ENCODE assay signal across 8 cellular contexts in the genomic region with DNA sequence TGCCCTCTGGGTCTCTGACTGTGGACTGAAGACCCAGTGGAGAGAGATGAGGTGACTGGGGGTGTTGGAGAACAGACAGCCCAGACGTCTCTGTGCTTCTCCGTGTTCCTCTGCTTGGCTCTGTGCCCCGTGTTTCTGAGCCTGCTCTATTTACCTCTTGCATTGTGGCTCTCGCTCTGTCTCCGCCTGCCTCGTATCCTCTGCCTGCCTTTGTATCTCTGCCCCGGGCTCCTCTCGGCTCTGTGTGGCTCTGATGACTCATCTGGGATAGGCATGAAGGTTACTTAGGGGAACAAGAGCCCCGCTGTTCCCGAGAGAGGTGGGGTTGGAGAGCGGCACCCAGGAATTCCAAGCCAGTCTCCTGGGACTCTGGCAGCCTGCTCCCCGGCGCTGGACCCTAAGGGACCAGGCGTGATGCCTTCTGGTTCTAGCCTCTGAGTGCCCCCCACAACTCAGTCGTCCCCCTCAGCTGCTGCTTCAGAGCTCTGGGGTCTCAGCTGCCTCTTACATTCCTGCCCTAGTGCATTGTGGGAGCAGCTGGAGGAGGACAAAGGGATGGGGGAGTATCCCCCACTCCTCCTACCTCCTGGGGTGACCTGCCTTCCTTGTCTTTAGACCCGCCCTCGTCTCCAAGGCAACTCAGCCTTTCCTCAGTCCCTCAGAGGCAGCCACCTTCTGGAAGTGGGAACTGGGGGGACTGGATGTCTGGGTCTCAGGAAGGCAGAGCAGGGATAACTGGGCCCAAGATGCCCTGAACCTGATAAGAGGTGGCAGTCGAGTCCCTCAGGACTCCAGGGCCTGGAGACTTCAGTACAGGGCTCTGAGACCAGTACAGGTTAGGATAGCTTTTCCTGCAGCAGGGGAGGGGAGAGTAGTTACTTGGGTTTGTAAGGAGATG. TPM values are rescaled to one million over a fixed set of nuclear protein-coding genes. Genes with fewer than 3 reads are reported as not detected.
A peak's percentile ranks its signal among the peaks of the same experiment; 100 is the strongest.
DNase-seq lines count a peak whose midpoint lies in the region; ATAC-seq lines count a peak whose summit lies in the region.

No MANE protein-coding gene starts in this region.

- intact Hi-C loops in head of caudate nucleus (cut with DNase I), result loop anchor here (2.0 to 10.0 kb wide), 2 partner anchors 27 to 141 kb away; partner anchors contain the start of genes FLOT1 and IER3

- H3K27me3 ChIP-seq in neuron (ENCODE audit: insufficient read depth, low read length) (no peaks in the 10 kb centered on the region), Karpas-422 (ENCODE audit: low read length) (no peaks in the 10 kb centered on the region)

- H3K9me3 ChIP-seq in neuron (ENCODE audit: low read length), result no peaks in the 10 kb centered on the region
- no peaks in the 10 kb centered on the region for H3K9me3 ChIP-seq in Karpas-422 (ENCODE audit: low read length)

- peaks cover 40% of the 10 kb centered on the region for H3K36me3 ChIP-seq in neuron (ENCODE audit: insufficient read depth, low read length)
- H3K36me3 ChIP-seq in Karpas-422 (ENCODE audit: insufficient read depth, low read length), result no peaks in the 10 kb centered on the region

- DNase-seq in NCI-H1694 treated with DMSO at 0.1 percent for 48 hours (lab: John Stamatoyannopoulos, UW), result peak; percentile 14
- no peak for DNase-seq in NCI-H1694 (lab: John Stamatoyannopoulos, UW)
- DNase-seq in NCI-H2171 (lab: John Stamatoyannopoulos, UW), result peak; percentile 88
- DNase-seq in head of caudate nucleus, result peak; percentile 58 to 95 (median 78)
- DNase-seq in Karpas-422, result no peak

- no peaks in the 10 kb centered on the region for H3K9me2 ChIP-seq in Karpas-422 (replicated peaks; ENCODE audit: insufficient read depth, low read length)

- H3K4me1 Mint-ChIP-seq in activated naive CD4-positive, alpha-beta T cell treated with anti-CD3 and anti-CD28 coated beads, Interleukin-2, amount 50 U/mL, for 24 hours, result peaks cover 37% of the 10 kb centered on the region

- peak overlapping the region; percentile 88 for H3K4me3 Mint-ChIP-seq in activated naive CD4-positive, alpha-beta T cell treated with anti-CD3 and anti-CD28 coated beads, Interleukin-2, amount 50 U/mL, for 24 hours

- H3K4me1 ChIP-seq in neuron (ENCODE audit: insufficient read depth, low read length) (peaks cover 45% of the 10 kb centered on the region), Karpas-422 (ENCODE audit: low read length) (peaks cover 22% of the 10 kb centered on the region)

- H3K4me3 ChIP-seq in neuron (ENCODE audit: low read length) (peak overlapping the region; percentile 69), Karpas-422 (ENCODE audit: low read length) (no peak overlapping the region)

- ATAC-seq in HG03139 (IDR thresholded peaks at IDR 0.05; ENCODE audit: unreplicated experiment), result no peak

- no peaks in the 10 kb centered on the region for H3K36me3 Mint-ChIP-seq in activated naive CD4-positive, alpha-beta T cell treated with anti-CD3 and anti-CD28 coated beads, Interleukin-2, amount 50 U/mL, for 24 hours

- H4K20me1 ChIP-seq in Karpas-422 (ENCODE audit: insufficient read depth, low read depth, low read length), result no peaks in the 10 kb centered on the region

- peak overlapping the region; percentile 68 for H3K27ac Mint-ChIP-seq in activated naive CD4-positive, alpha-beta T cell treated with anti-CD3 and anti-CD28 coated beads, Interleukin-2, amount 50 U/mL, for 24 hours

- no peaks in the 10 kb centered on the region for H3K27me3 Mint-ChIP-seq in activated naive CD4-positive, alpha-beta T cell treated with anti-CD3 and anti-CD28 coated beads, Interleukin-2, amount 50 U/mL, for 24 hours

- H3K9ac ChIP-seq in Karpas-422 (ENCODE audit: low read length), result no peak overlapping the region

- no peak overlapping the region for H3K27ac ChIP-seq in Karpas-422 (ENCODE audit: low read length)

- H3K79me2 ChIP-seq in Karpas-422 (ENCODE audit: low read length), result no peaks in the 10 kb centered on the region

- H2AFZ ChIP-seq in neuron (ENCODE audit: low read depth, low read length) (no peak overlapping the region), Karpas-422 (ENCODE audit: low read length) (no peak overlapping the region)

- H3K4me2 ChIP-seq in Karpas-422 (ENCODE audit: low read depth, low read length, poor library complexity, severe bottlenecking), result no peak overlapping the region

- no peaks in the 10 kb centered on the region for H3K9me3 Mint-ChIP-seq in activated naive CD4-positive, alpha-beta T cell treated with anti-CD3 and anti-CD28 coated beads, Interleukin-2, amount 50 U/mL, for 24 hours

RNA-seq across cellular contexts. Expression of gene DDR1, which starts 1.9 kb away (rescaled TPM):
- total RNA-seq in Karpas-422 (2014; rRNA removed; shearing (Covaris generic); ENCODE audit: low replicate concordance), result 0.15 and 0.25 TPM in 2 replicates

RNA-seq across cellular contexts. Expression of gene GTF2H4, which starts 21.8 kb away (rescaled TPM):
- 21.8 and 23.4 TPM in 2 replicates for total RNA-seq in Karpas-422 (2014; rRNA removed; shearing (Covaris generic); ENCODE audit: low replicate concordance)

RNA-seq across cellular contexts. Expression of gene VARS2, which starts 27.8 kb away (rescaled TPM):
- 42.3 and 50.2 TPM in 2 replicates for total RNA-seq in Karpas-422 (2014; rRNA removed; shearing (Covaris generic); ENCODE audit: low replicate concordance)

RNA-seq across cellular contexts. Expression of gene SFTA2, which starts 45.7 kb away (rescaled TPM):
- not detected in 2 replicates for total RNA-seq in Karpas-422 (2014; rRNA removed; shearing (Covaris generic); ENCODE audit: low replicate concordance)

RNA-seq across cellular contexts. Expression of gene MUCL3, which starts 54.5 kb away (rescaled TPM):
- total RNA-seq in Karpas-422 (2014; rRNA removed; shearing (Covaris generic); ENCODE audit: low replicate concordance), result not detected in 2 replicates

Comparison
In these comparisons a context has a peak if more than half of its experiments do, and no peak if none do; other contexts are left out.
1. DNase-seq: peak in NCI-H1694 treated with DMSO at 0.1 percent for 48 hours (single experiment), NCI-H2171 (single experiment) and head of caudate nucleus (42 of 42); none in NCI-H1694 (single experiment) and Karpas-422 (single experiment).